15 cellular contexts compared by ENCODE assay signal in the genomic region with DNA sequence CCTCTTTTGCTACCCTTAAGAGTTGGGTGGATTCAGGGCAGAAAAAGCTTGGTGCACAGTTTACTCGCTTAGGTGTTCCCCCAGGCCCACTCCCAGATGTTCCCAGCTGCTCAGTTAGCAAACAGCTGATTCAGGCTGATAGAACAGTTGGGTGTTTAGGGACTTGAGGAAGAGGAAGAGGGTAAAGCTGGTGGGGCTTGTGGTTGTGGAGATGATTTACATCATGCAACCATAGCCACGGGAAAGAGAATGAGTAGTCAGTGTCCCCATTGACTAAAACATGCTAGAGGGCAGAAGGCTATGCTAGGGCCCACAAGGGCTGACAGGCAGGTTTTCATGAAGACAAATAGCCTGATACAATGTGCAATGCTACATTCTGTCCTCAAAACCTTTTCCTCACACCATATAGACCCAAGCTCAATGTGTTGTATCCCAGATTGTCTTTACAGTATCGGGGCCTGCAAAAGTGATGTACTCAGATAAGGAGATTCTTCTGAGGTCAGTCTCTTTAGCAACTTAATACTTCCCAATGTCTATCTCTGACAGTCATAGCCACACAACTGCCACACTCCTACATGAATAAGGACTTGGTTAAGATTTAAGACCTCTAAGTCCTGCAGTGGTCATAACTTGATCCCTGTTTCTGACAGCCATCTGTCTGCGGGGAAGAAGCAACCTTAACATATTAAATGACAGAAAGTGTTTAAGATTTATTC. TPM values are rescaled to one million over a fixed set of nuclear protein-coding genes. Genes with fewer than 3 reads are reported as not detected.
DNase-seq lines count a peak whose midpoint lies in the region; ATAC-seq and TF ChIP-seq lines count a peak whose summit lies in the region.
"Had no signal": no experiment of that assay in that cellular context is flagged by ENCODE, and none has a peak within 500 bp of the region (broad histone marks: within the 10 kb centered on the region; RNA-seq: fewer than 3 reads in every experiment).

No MANE protein-coding gene starts in this region.

- H3K36me3 ChIP-seq in left lung: no peaks in the 10 kb centered on the region
- H3K36me3 ChIP-seq: neutrophil, SJCRH30 had no signal

- no peaks in the 10 kb centered on the region for H3K27me3 ChIP-seq in left lung
- H3K27me3 ChIP-seq: SJCRH30 had no signal

- peak; percentile 72 for ATAC-seq in GM18861 (IDR thresholded peaks at IDR 0.05; ENCODE audit: unreplicated experiment)
- peak; percentile 68 for ATAC-seq in HG03558 (IDR thresholded peaks at IDR 0.05; ENCODE audit: extremely low read depth, unreplicated experiment)
- ATAC-seq in left lung: peak; percentile 65
- ATAC-seq in HG03565 (IDR thresholded peaks at IDR 0.05; ENCODE audit: unreplicated experiment): no peak

- DNase-seq in HCEC 1CT: peak; percentile 30
- no peak for DNase-seq in left lung
- no peak for DNase-seq in stimulated activated naive CD4-positive, alpha-beta T cell treated with Interleukin-2 at 50 U/mL for 16 hours (lab: John Stamatoyannopoulos, UW)
- DNase-seq in NCI-H2196 treated with DMSO at 0.1 percent for 48 hours (lab: John Stamatoyannopoulos, UW; ENCODE audit: unreplicated experiment): no peak
- no peak for DNase-seq in activated CD4-positive, alpha-beta T cell treated with anti-CD3 and anti-CD28 coated beads for 4 hours
- DNase-seq: activated CD4-positive, alpha-beta T cell treated with anti-CD3 and anti-CD28 coated beads, Interleukin-2, amount 50 U/mL, for 1 hour; activated naive CD4-positive, alpha-beta T cell treated with anti-CD3 and anti-CD28 coated beads for 36 hours; left cardiac atrium; NCI-H2227 treated with DMSO at 0.1 percent for 48 hours; SJCRH30 had no signal

- no peak for TF ChIP-seq CTCF in left lung (IDR thresholded peaks at IDR 0.05)

- no peak overlapping the region for H3K4me3 ChIP-seq in left lung
- H3K4me3 ChIP-seq: SJCRH30 had no signal

- H3K4me1 ChIP-seq in left lung: peaks cover 0 to 17% of the 10 kb centered on the region in 2 donors
- H3K4me1 ChIP-seq: SJCRH30 had no signal

- intact Hi-C loops in left lung (cut with DNase I): no loop called here

- H3K9me3 ChIP-seq in left lung: no peaks in the 10 kb centered on the region
- H3K9me3 ChIP-seq: neutrophil, SJCRH30 had no signal

- H3K27ac ChIP-seq in left lung: no peak overlapping the region
- H3K27ac ChIP-seq: C4-2B, neutrophil, SJCRH30 had no signal

RNA-seq across cellular contexts. Expression of gene COLEC12, which starts 15.6 kb away (rescaled TPM):
- total RNA-seq in left lung: 10 to 100 TPM; 32.9 to 45.2 TPM
- total RNA-seq: activated naive CD4-positive, alpha-beta T cell treated with anti-CD3 and anti-CD28 coated beads for 36 hours; SJCRH30 had no signal
